In the genomic region with DNA sequence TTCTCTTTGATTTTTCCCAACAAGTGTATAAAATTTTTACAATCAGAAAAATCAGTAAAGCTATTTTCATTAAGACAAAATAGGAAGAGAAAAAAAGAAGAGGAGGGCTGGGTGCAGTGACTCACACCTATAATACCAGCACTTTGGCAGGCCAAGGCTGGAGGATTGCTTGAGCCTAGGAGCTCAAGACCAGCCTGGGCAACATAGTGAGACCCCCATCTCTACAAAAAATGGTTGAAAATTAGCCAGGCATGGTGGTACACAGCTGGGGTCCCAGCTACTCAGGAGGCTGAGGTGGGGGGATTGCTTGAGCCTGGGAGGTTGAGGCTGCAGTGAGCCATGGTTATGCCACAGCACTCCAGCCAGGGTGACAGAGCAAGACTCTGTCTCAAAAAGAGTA, we compare ENCODE assay signal across 20 cellular contexts.
"Had no signal": no experiment of that assay in that cellular context is flagged by ENCODE, and none has a peak within 500 bp of the region (broad histone marks: within the 10 kb centered on the region; RNA-seq: fewer than 3 reads in every experiment).

No MANE protein-coding gene starts in this region.

- H3K27ac Mint-ChIP-seq: naive thymus-derived CD4-positive, alpha-beta T cell had no signal

- H3K27ac ChIP-seq: dorsolateral prefrontal cortex, gastroesophageal sphincter, sigmoid colon, skin epidermis, stomach, thoracic aorta, transverse colon had no signal

- DNase-seq: cerebellar nuclear complex; cortex of kidney; dorsolateral prefrontal cortex; effector CD8-positive, alpha-beta T cell; left colon; left ventricle myocardium superior; naive thymus-derived CD4-positive, alpha-beta T cell; posterior cingulate gyrus; sigmoid colon; stimulated activated CD4-positive, alpha-beta T cell treated with anti-CD3 and anti-CD28 coated beads, Interleukin-12 subunit alpha, Interleukin-12 subunit beta, amount 100 ng/mL, for 4 hours; stimulated activated naive CD4-positive, alpha-beta T cell; stomach; substantia nigra; transverse colon had no signal

- H3K4me1 ChIP-seq: gastroesophageal sphincter, sigmoid colon had no signal

- ATAC-seq: esophagus mucosa; gastroesophageal sphincter; left colon; left ventricle myocardium superior; naive thymus-derived CD4-positive, alpha-beta T cell had no signal

- H3K4me3 ChIP-seq: dorsolateral prefrontal cortex, gastroesophageal sphincter, lung, sigmoid colon, skin epidermis, stomach, thoracic aorta, transverse colon had no signal

- H3K36me3 ChIP-seq: gastroesophageal sphincter, sigmoid colon, stomach, thoracic aorta, transverse colon had no signal

- H3K27me3 ChIP-seq: dorsolateral prefrontal cortex, gastroesophageal sphincter, sigmoid colon, stomach, transverse colon had no signal

- H3K4me3 Mint-ChIP-seq: naive thymus-derived CD4-positive, alpha-beta T cell had no signal

- FAIRE-seq: endometrium had no signal

- H3K9me3 ChIP-seq: sigmoid colon, thoracic aorta had no signal

- H3K4me1 Mint-ChIP-seq: naive thymus-derived CD4-positive, alpha-beta T cell had no signal
